Comparison of ENCODE assay signal across 11 cellular contexts in genomic region chr3:146166450-146167222, GRCh38. TPM values are rescaled to one million over a fixed set of nuclear protein-coding genes. Genes with fewer than 3 reads are reported as not detected.
DNase-seq lines count a peak whose midpoint lies in the region; FAIRE-seq and TF ChIP-seq lines count a peak whose summit lies in the region.
"Had no signal": no experiment of that assay in that cellular context is flagged by ENCODE, and none has a peak within 500 bp of the region (broad histone marks: within the 10 kb centered on the region; RNA-seq: fewer than 3 reads in every experiment).

No MANE protein-coding gene starts in this region.

- H3K9me3 Mint-ChIP-seq in glutamatergic neuron (ENCODE audit: unreplicated experiment) = peaks cover 3% of the 10 kb centered on the region
- H3K9me3 Mint-ChIP-seq: dendritic cell treated with granulocyte-macrophage colony-stimulating factor and Interleukin-4, amounts not matched to agents 40 ng/mL and 50 ng/mL, for 4 days had no signal

- H3K36me3 Mint-ChIP-seq in glutamatergic neuron (ENCODE audit: unreplicated experiment) = no peaks in the 10 kb centered on the region

- 80 to 82% methylated on average over 8 of the region's 8 CpGs for WGBS in sigmoid colon, 2 donors

- peak overlapping the region; percentile 24 for H3K27ac Mint-ChIP-seq in glutamatergic neuron (ENCODE audit: unreplicated experiment)
- H3K27ac Mint-ChIP-seq: dendritic cell treated with granulocyte-macrophage colony-stimulating factor and Interleukin-4, amounts not matched to agents 40 ng/mL and 50 ng/mL, for 4 days had no signal

- H3K4me1 Mint-ChIP-seq in glutamatergic neuron (ENCODE audit: low read depth, unreplicated experiment) = peaks cover 17% of the 10 kb centered on the region

- no peaks in the 10 kb centered on the region for H3K79me2 ChIP-seq in MM.1S (ENCODE audit: low read length)

- no peaks in the 10 kb centered on the region for H3K9me2 ChIP-seq in MM.1S (replicated peaks; ENCODE audit: insufficient read depth, low read length)

- no peaks in the 10 kb centered on the region for H4K20me1 ChIP-seq in MM.1S (ENCODE audit: insufficient read depth, low read length)

- no peak for FAIRE-seq in GM12892 (lab: Jason Lieb, UNC)

- TF ChIP-seq CTCF in glutamatergic neuron (IDR thresholded peaks at IDR 0.05; ENCODE audit: partially characterized antibody, unreplicated experiment) (no peak), sigmoid colon (IDR thresholded peaks at IDR 0.05) (no peak), MM.1S (IDR thresholded peaks at IDR 0.05; ENCODE audit: low read length) (no peak)

- peak; percentile 78 for DNase-seq in GM04504 (ENCODE audit: low read depth)
- peak; percentile 86 for DNase-seq in adipocyte (ENCODE audit: low read depth)
- DNase-seq in glutamatergic neuron = no peak
- DNase-seq in sigmoid colon = no peak
- DNase-seq in MM.1S = no peak
- DNase-seq in activated naive CD4-positive, alpha-beta T cell (lab: John Stamatoyannopoulos, UW) = no peak
- no peak for DNase-seq in GM12892 (ENCODE audit: insufficient read length)
- no peak for DNase-seq in nucleus accumbens (lab: John Stamatoyannopoulos, UW)
- DNase-seq: activated CD8-positive, alpha-beta memory T cell treated with anti-CD3 and anti-CD28 coated beads, Interleukin-2, amount 50 U/mL, for 4 hours; DMS53 had no signal

- H3K4me3 Mint-ChIP-seq in glutamatergic neuron (ENCODE audit: unreplicated experiment) = no peak overlapping the region
- H3K4me3 Mint-ChIP-seq: dendritic cell treated with granulocyte-macrophage colony-stimulating factor and Interleukin-4, amounts not matched to agents 40 ng/mL and 50 ng/mL, for 4 days had no signal

- H3K4me1 ChIP-seq in adipocyte (ENCODE audit: control insufficient read depth, insufficient read depth, low read length) (peaks cover 53% of the 10 kb centered on the region), sigmoid colon (peaks cover 0 to 53% (median 38%) of the 10 kb centered on the region in 4 donors), MM.1S (ENCODE audit: low read length) (no peaks in the 10 kb centered on the region)

- no peak overlapping the region for H3K4me3 ChIP-seq in adipocyte (ENCODE audit: low read length)
- no peak overlapping the region for H3K4me3 ChIP-seq in sigmoid colon
- H3K4me3 ChIP-seq in MM.1S (ENCODE audit: low read length) = no peak overlapping the region

- no peaks in the 10 kb centered on the region; the same call in 1 of the 2 replicates for H3F3A ChIP-seq in MM.1S (ENCODE audit: insufficient read depth, low read length)

- H3K27me3 ChIP-seq in adipocyte (replicated peaks; ENCODE audit: control insufficient read depth, insufficient read depth, low read length) (no peaks in the 10 kb centered on the region), sigmoid colon (no peaks in the 10 kb centered on the region), MM.1S (replicated peaks; ENCODE audit: insufficient read depth, low read length) (no peaks in the 10 kb centered on the region)

- TF ChIP-seq EP300 in sigmoid colon (IDR thresholded peaks at IDR 0.05) = no peak

- H3K9ac ChIP-seq in adipocyte (ENCODE audit: low read length) (peak overlapping the region; percentile 27), MM.1S (ENCODE audit: low read length) (no peak overlapping the region)

- H3K9me3 ChIP-seq in adipocyte (ENCODE audit: control insufficient read depth, low read length) = peaks cover 4% of the 10 kb centered on the region
- H3K9me3 ChIP-seq in sigmoid colon = no peaks in the 10 kb centered on the region
- no peaks in the 10 kb centered on the region for H3K9me3 ChIP-seq in MM.1S (replicated peaks; ENCODE audit: insufficient read depth, low read length)

- H3K27ac ChIP-seq in sigmoid colon (peak overlapping the region; percentile 1 to 93 (median 57)), MM.1S (ENCODE audit: low read length) (no peak overlapping the region)

- H3K36me3 ChIP-seq in adipocyte (ENCODE audit: control insufficient read depth, insufficient read depth, low read length, severe bottlenecking) (no peaks in the 10 kb centered on the region), sigmoid colon (no peaks in the 10 kb centered on the region), MM.1S (replicated peaks; ENCODE audit: insufficient read depth, low read length) (no peaks in the 10 kb centered on the region)

- no peaks in the 10 kb centered on the region for H3K27me3 Mint-ChIP-seq in glutamatergic neuron (ENCODE audit: unreplicated experiment)

- no peak overlapping the region for H2AFZ ChIP-seq in MM.1S (ENCODE audit: low read length)

- TF ChIP-seq POLR2A in sigmoid colon (IDR thresholded peaks at IDR 0.05) (no peak), GM12892 (IDR thresholded peaks at IDR 0.05; ENCODE audit: low read depth, low read length) (no peak)

- no peak overlapping the region for H3K4me2 ChIP-seq in MM.1S (ENCODE audit: low read depth, low read length)

- intact Hi-C loops in sigmoid colon (cut with DNase I) = no loop called here

RNA-seq across cellular contexts. Expression of gene PLOD2, which starts 5.7 kb away (rescaled TPM):
- total RNA-seq in glutamatergic neuron (ENCODE audit: unreplicated experiment) = 45.6 TPM
- total RNA-seq in sigmoid colon = 10 to 100 TPM; 63.3 to 79.9 (median 75.5) TPM
- 10 to 100 TPM; 13.6 to 36.7 (median 22.2) TPM for polyA plus RNA-seq in sigmoid colon
- polyA plus RNA-seq in GM12892 (2012; ENCODE audit: missing spikeins) = 1.4 TPM

Comparison
In these comparisons a context has a peak if more than half of its experiments do, and no peak if none do; other contexts are left out.
1. DNase-seq: peak in GM04504 (single experiment) and adipocyte (single experiment); none in glutamatergic neuron (single experiment), sigmoid colon (single experiment), MM.1S (single experiment), activated naive CD4-positive, alpha-beta T cell (0 of 4), GM12892 (single experiment) and nucleus accumbens (0 of 56).